ENCODE assay signal across 8 cellular contexts in genomic region chr12:25387136-25388050, GRCh38.
DNase-seq lines count a peak whose midpoint lies in the region; ATAC-seq and TF ChIP-seq lines count a peak whose summit lies in the region.

No MANE protein-coding gene starts in this region.

- DNase-seq in GM12865 (ENCODE audit: low read depth): peak; percentile 90
- DNase-seq in NOMO-1 treated with dmso at 0.1 percent for 144 hours (lab: John Stamatoyannopoulos, UW; ENCODE audit: unreplicated experiment): peak; percentile 71
- peak; percentile 29 for DNase-seq in activated CD8-positive, alpha-beta memory T cell treated with anti-CD3 and anti-CD28 coated beads, Interleukin-2, amount 50 U/mL, for 24 hours (ENCODE audit: extremely low read depth)
- DNase-seq in epidermal melanocyte (ENCODE audit: insufficient read length, low spot score): peak; percentile 71
- peak; percentile 86 for DNase-seq in middle frontal gyrus (ENCODE audit: extremely low spot score, low spot score)
- DNase-seq in stimulated activated CD8-positive, alpha-beta memory T cell treated with anti-CD3 and anti-CD28 coated beads, Interleukin-15, amount 100 ng/mL, for 24 hours (ENCODE audit: low read depth): peak; percentile 29

- peak overlapping the region; percentile 71 for H3K9ac ChIP-seq in HUES6 (ENCODE audit: low read length)

- H3K9me3 ChIP-seq in HUES6 (ENCODE audit: control insufficient read depth, insufficient read depth, low read depth, low read length): no peaks in the 10 kb centered on the region

- no peak overlapping the region for H3K27ac ChIP-seq in HUES6 (ENCODE audit: low read depth, low read length)

- H3K4me3 ChIP-seq in GM12865 (ENCODE audit: low read depth, low read length) (peak overlapping the region; percentile 93), HUES6 (ENCODE audit: low read depth, low read length) (peak overlapping the region; percentile 86)

- ATAC-seq in HG02970 (IDR thresholded peaks at IDR 0.05; ENCODE audit: low FRiP score, unreplicated experiment): no peak

- peaks cover 13% of the 10 kb centered on the region for H3K4me1 ChIP-seq in HUES6 (ENCODE audit: control insufficient read depth, insufficient read depth, low read length)

- no peaks in the 10 kb centered on the region for H3K36me3 ChIP-seq in HUES6 (ENCODE audit: control insufficient read depth, insufficient read depth, low read length)

- TF ChIP-seq CTCF in GM12865 (IDR thresholded peaks at IDR 0.05; ENCODE audit: insufficient read depth, low read depth, low read length, missing control alignments): peak; percentile 72

- H3K27me3 ChIP-seq in HUES6 (ENCODE audit: control insufficient read depth, insufficient read depth, low read length): peaks cover 15% of the 10 kb centered on the region; the same call in 1 of the 2 replicates

Comparison
In these comparisons a context has a peak if more than half of its experiments do, and no peak if none do; other contexts are left out.
1. DNase-seq: peak in every context shown above with its lines; median percentile 90 in GM12865; 86 in middle frontal gyrus; 71 in NOMO-1 treated with dmso at 0.1 percent for 144 hours; 71 in epidermal melanocyte; 29 in activated CD8-positive, alpha-beta memory T cell treated with anti-CD3 and anti-CD28 coated beads, Interleukin-2, amount 50 U/mL, for 24 hours; 29 in stimulated activated CD8-positive, alpha-beta memory T cell treated with anti-CD3 and anti-CD28 coated beads, Interleukin-15, amount 100 ng/mL, for 24 hours.